In the genomic region with DNA sequence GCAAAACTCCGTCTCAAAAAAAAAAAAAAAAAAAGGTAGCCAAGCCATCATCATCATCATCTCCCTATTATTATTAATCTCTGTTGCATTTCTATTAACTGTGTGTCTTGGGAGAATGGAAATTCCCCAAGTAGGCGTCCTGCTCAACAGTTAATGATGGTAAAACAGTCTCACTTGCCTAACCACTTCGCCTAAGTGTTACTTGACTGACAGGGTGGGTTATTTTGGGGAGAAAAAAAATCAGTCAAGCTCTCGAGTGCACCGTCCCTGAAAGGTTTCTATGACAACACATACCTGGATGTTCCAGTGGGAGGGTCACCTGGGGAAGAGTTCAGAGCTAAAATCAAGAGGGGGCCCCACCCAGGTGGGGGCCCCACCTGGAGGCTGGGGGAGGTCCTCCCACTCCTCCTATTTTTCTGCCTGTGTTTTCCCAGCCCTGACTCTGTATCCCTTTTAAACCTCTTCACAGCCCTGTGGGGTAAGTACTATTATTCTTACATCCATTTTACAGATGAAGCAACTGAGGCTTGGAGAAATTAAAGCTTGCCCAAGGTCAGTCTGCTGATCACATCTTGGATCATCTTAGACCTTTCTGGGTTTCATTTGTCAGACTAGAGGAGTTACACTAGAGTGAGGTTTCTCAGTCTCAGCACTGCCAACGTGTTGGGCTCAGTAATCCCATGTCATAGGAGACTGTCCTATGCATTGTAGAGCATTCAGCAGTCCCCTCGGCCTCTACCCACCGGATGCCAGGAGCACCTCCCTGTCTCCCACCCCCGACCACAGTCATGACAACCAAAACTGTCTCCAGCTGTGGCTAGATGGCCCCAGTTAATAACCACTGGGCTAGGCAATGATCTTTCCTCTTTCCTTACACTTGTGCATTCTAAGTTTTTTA, we compare ENCODE assay signal across 1 cellular context.
A peak's percentile ranks its signal among the peaks of the same experiment; 100 is the strongest.
TF ChIP-seq lines count a peak whose summit lies in the region.

No MANE protein-coding gene starts in this region.

TF ChIP-seq in GM12878, 131 proteins besides CTCF, POLR2A, EP300 and RAD21:
- TF ChIP-seq MXI1 (IDR thresholded peaks at IDR 0.05; ENCODE audit: low read depth, low read length): 0 out of 2 replicates have a peak, but pooled peaks have one; percentile 31
- TF ChIP-seq MEF2B (IDR thresholded peaks at IDR 0.05; ENCODE audit: partially characterized antibody, poor library complexity, severe bottlenecking): peak; percentile 68
- no peak for TF ChIP-seq ASH2L (IDR thresholded peaks at IDR 0.05; ENCODE audit: borderline replicate concordance, low read depth)
- no peak for TF ChIP-seq HDAC2 (IDR thresholded peaks at IDR 0.05)
- TF ChIP-seq, protein P1, sequence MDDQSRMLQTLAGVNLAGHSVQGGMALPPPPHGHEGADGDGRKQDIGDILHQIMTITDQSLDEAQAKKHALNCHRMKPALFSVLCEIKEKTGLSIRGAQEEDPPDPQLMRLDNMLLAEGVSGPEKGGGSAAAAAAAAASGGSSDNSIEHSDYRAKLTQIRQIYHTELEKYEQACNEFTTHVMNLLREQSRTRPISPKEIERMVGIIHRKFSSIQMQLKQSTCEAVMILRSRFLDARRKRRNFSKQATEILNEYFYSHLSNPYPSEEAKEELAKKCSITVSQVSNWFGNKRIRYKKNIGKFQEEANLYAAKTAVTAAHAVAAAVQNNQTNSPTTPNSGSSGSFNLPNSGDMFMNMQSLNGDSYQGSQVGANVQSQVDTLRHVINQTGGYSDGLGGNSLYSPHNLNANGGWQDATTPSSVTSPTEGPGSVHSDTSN (IDR thresholded peaks at IDR 0.05; ENCODE audit: insufficient replicate concordance, low read depth, low read length): peak; percentile 77
- TF ChIP-seq, protein P2, sequence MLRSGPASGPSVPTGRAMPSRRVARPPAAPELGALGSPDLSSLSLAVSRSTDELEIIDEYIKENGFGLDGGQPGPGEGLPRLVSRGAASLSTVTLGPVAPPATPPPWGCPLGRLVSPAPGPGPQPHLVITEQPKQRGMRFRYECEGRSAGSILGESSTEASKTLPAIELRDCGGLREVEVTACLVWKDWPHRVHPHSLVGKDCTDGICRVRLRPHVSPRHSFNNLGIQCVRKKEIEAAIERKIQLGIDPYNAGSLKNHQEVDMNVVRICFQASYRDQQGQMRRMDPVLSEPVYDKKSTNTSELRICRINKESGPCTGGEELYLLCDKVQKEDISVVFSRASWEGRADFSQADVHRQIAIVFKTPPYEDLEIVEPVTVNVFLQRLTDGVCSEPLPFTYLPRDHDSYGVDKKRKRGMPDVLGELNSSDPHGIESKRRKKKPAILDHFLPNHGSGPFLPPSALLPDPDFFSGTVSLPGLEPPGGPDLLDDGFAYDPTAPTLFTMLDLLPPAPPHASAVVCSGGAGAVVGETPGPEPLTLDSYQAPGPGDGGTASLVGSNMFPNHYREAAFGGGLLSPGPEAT (IDR thresholded peaks at IDR 0.05; ENCODE audit: low read depth): peak; percentile 79; the same call in 1 of the 2 replicates
- TF ChIP-seq TBL1XR1 (IDR thresholded peaks at IDR 0.05; ENCODE audit: low read depth, low read length): no peak
- TF ChIP-seq, protein P3, sequence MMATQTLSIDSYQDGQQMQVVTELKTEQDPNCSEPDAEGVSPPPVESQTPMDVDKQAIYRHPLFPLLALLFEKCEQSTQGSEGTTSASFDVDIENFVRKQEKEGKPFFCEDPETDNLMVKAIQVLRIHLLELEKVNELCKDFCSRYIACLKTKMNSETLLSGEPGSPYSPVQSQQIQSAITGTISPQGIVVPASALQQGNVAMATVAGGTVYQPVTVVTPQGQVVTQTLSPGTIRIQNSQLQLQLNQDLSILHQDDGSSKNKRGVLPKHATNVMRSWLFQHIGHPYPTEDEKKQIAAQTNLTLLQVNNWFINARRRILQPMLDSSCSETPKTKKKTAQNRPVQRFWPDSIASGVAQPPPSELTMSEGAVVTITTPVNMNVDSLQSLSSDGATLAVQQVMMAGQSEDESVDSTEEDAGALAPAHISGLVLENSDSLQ (IDR thresholded peaks at IDR 0.05): peak; percentile 95
- no peak for TF ChIP-seq BRCA1 (IDR thresholded peaks at IDR 0.05; ENCODE audit: low read depth, low read length)
- peak; percentile 75 for TF ChIP-seq MTA2 (IDR thresholded peaks at IDR 0.05; ENCODE audit: low read depth)
- peak; percentile 37; the same call in 1 of the 2 replicates for TF ChIP-seq DPF2 (IDR thresholded peaks at IDR 0.05)
- TF ChIP-seq, protein P4, sequence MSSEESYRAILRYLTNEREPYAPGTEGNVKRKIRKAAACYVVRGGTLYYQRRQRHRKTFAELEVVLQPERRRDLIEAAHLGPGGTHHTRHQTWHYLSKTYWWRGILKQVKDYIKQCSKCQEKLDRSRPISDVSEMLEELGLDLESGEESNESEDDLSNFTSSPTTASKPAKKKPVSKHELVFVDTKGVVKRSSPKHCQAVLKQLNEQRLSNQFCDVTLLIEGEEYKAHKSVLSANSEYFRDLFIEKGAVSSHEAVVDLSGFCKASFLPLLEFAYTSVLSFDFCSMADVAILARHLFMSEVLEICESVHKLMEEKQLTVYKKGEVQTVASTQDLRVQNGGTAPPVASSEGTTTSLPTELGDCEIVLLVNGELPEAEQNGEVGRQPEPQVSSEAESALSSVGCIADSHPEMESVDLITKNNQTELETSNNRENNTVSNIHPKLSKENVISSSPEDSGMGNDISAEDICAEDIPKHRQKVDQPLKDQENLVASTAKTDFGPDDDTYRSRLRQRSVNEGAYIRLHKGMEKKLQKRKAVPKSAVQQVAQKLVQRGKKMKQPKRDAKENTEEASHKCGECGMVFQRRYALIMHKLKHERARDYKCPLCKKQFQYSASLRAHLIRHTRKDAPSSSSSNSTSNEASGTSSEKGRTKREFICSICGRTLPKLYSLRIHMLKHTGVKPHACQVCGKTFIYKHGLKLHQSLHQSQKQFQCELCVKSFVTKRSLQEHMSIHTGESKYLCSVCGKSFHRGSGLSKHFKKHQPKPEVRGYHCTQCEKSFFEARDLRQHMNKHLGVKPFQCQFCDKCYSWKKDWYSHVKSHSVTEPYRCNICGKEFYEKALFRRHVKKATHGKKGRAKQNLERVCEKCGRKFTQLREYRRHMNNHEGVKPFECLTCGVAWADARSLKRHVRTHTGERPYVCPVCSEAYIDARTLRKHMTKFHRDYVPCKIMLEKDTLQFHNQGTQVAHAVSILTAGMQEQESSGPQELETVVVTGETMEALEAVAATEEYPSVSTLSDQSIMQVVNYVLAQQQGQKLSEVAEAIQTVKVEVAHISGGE (CRISPR knock-in tag; IDR thresholded peaks at IDR 0.05): no peak
- 0 out of 2 replicates have a peak, but pooled peaks have one; percentile 67 for TF ChIP-seq SMARCA5 (IDR thresholded peaks at IDR 0.05)
- 0 out of 2 replicates have a peak, but pooled peaks have one; percentile 49 for TF ChIP-seq MEF2A (IDR thresholded peaks at IDR 0.05; ENCODE audit: insufficient read depth, low read depth, low read length)
- TF ChIP-seq BMI1 (IDR thresholded peaks at IDR 0.05; ENCODE audit: borderline replicate concordance): peak; percentile 71; the same call in 1 of the 2 replicates
- TF ChIP-seq GATAD2B (conservative IDR thresholded peaks at IDR 0.05; ENCODE audit: low read depth): 0 out of 2 replicates have a peak, but pooled peaks have one; percentile 28
- TF ChIP-seq IKZF2 (IDR thresholded peaks at IDR 0.05): peak; percentile 14 to 36; a peak in 2 of 4 replicates
TF ChIP-seq in GM12878: peak in this region for 12.
